Comparison of ENCODE assay signal across 8 cellular contexts in the genomic region with DNA sequence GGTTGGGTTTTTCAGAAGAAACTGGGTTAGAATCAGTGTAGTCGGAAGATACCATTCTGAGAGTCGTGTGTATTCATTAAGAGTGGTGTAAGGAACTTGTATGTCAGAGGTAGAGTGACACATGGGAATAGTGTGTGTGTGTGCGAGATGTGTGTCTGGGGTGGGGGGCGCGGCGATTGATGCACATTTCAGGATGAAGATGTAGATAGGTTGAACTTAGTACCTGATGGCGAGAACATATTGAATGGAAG. TPM values are rescaled to one million over a fixed set of nuclear protein-coding genes. Genes with fewer than 3 reads are reported as not detected.
DNase-seq lines count a peak whose midpoint lies in the region; ATAC-seq and TF ChIP-seq lines count a peak whose summit lies in the region.

No MANE protein-coding gene starts in this region.

- H3K9me3 ChIP-seq in mammary epithelial cell (replicated peaks; ENCODE audit: insufficient read depth, low read length): no peaks in the 10 kb centered on the region
- no peaks in the 10 kb centered on the region for H3K9me3 ChIP-seq in mucosa of descending colon

- H3K79me2 ChIP-seq in mammary epithelial cell (ENCODE audit: insufficient read depth, low read length): peaks cover 59% of the 10 kb centered on the region

- peak overlapping the region; percentile 72 for H3K4me2 ChIP-seq in mammary epithelial cell (ENCODE audit: insufficient read depth, low read depth, low read length)

- dilution Hi-C loops in mammary epithelial cell (cut with HindIII; ENCODE audit: low sequenced_read_pairs): no loop called here

- no peak for TF ChIP-seq CTCF in 22Rv1 (IDR thresholded peaks at IDR 0.05)
- no peak for TF ChIP-seq CTCF in HL-60 (IDR thresholded peaks at IDR 0.05; ENCODE audit: insufficient read depth, low read length)
- TF ChIP-seq CTCF in mammary epithelial cell (conservative IDR thresholded peaks at IDR 0.05 in 1 of 2, IDR thresholded peaks at IDR 0.05 in 1 of 2; ENCODE audit: extremely low read depth in 1 of 2, insufficient read depth in 1 of 2, low read depth in 1 of 2, low read length in 2 of 2): no peak
- TF ChIP-seq CTCF in mucosa of descending colon (IDR thresholded peaks at IDR 0.05): no peak

- peak overlapping the region; percentile 93 for H3K4me3 ChIP-seq in HL-60 (replicated peaks; ENCODE audit: insufficient read depth, low read length)
- H3K4me3 ChIP-seq in mammary epithelial cell (replicated peaks in 1 of 3; ENCODE audit: insufficient read depth in 1 of 3, low read depth in 2 of 3, low read length in 3 of 3): peak overlapping the region; percentile 88 to 99 (median 99)
- peak overlapping the region; percentile 98 for H3K4me3 ChIP-seq in mucosa of descending colon

- WGBS in mammary epithelial cell (ENCODE audit: low coverage, missing lambda C conversion rate): 15% methylated on average over 6 of the region's 7 CpGs

- H3K27me3 ChIP-seq in HL-60 (ENCODE audit: insufficient read depth, poor library complexity, severe bottlenecking): no peaks in the 10 kb centered on the region
- H3K27me3 ChIP-seq in mammary epithelial cell (ENCODE audit: insufficient read depth, low read length): no peaks in the 10 kb centered on the region

- in situ Hi-C loops in mammary epithelial cell (cut with MboI; ENCODE audit: low sequenced_read_pairs in 2 of 2): loop anchor here in 1 of 2 donors (5.0 kb wide), 1 partner anchor 159 kb away; no protein-coding TSS in a partner anchor

- no TSS peak for BruUV-seq in mammary epithelial cell (replicated peaks; lab: Mats Ljungman, UMichigan)

- H3K4me1 ChIP-seq in mammary epithelial cell (ENCODE audit: insufficient read depth, low read length): peaks cover 22% of the 10 kb centered on the region
- H3K4me1 ChIP-seq in mucosa of descending colon (ENCODE audit: low read depth): peaks cover 26% of the 10 kb centered on the region

- H3K36me3 ChIP-seq in mammary epithelial cell (ENCODE audit: insufficient read depth, low read length) (no peaks in the 10 kb centered on the region), mucosa of descending colon (ENCODE audit: low read depth) (no peaks in the 10 kb centered on the region)

- peak overlapping the region; percentile 93; the same call in 1 of the 2 replicates for H3K27ac ChIP-seq in 22Rv1
- peak overlapping the region; percentile 100 for H3K27ac ChIP-seq in HL-60 (replicated peaks)
- peak overlapping the region; percentile 76 for H3K27ac ChIP-seq in mammary epithelial cell (ENCODE audit: insufficient read depth, low read depth, low read length)

- CTCF ChIA-PET in mammary epithelial cell (lab: Charles Lee; ENCODE audit: low non-redundant PET): no interaction called here

- peak overlapping the region; percentile 91 for H2AFZ ChIP-seq in mammary epithelial cell (ENCODE audit: low read depth, low read length)

- H3K9ac ChIP-seq in mammary epithelial cell (ENCODE audit: insufficient read depth, low read length): peak overlapping the region; percentile 82

- H4K20me1 ChIP-seq in mammary epithelial cell (ENCODE audit: insufficient read depth, low read length): no peaks in the 10 kb centered on the region

- intact Hi-C loops in mammary epithelial cell (cut with micrococcal nuclease) (loop anchor here (5.0 to 10.0 kb wide), 2 partner anchors 442 to 451 kb away; a partner anchor contains a TSS), mucosa of descending colon (cut with DNase I, micrococcal nuclease) (loop anchor here in 1 of 2 donors (10.0 kb wide), 1 partner anchor 72 kb away; no protein-coding TSS in a partner anchor)

- DNase-seq in HL-60 (ENCODE audit: low read depth in 1 of 2, low spot score in 1 of 2) (no peak), mammary epithelial cell (peak; percentile 21), mucosa of descending colon (peak in 1 of 3 donors; percentile 10), mucosa of gallbladder (ENCODE audit: low spot score) (no peak), NCI-H2107 (lab: John Stamatoyannopoulos, UW) (no peak)

- no peak for ATAC-seq in mucosa of descending colon
- no peak for ATAC-seq in HG02610 (IDR thresholded peaks at IDR 0.05; ENCODE audit: unreplicated experiment)
- no peak for ATAC-seq in GM21447 (IDR thresholded peaks at IDR 0.05; ENCODE audit: unreplicated experiment)

RNA-seq across cellular contexts. Expression of a gene that starts 0.9 kb away (rescaled TPM):
- total RNA-seq in mammary epithelial cell (10 to 100 TPM; 31.8 to 64.2 TPM), mucosa of descending colon (10 to 100 TPM; 62.7 to 69.9 (median 66.4) TPM), mucosa of gallbladder (70.0 TPM)
- polyA plus RNA-seq in mammary epithelial cell: 37.7 TPM
- polyA minus RNA-seq in mammary epithelial cell: 82.6 TPM

RNA-seq across cellular contexts. Expression of a gene that starts 55.0 kb away (rescaled TPM):
- total RNA-seq in mammary epithelial cell (under 1 TPM; 0.33 to 0.75 TPM), mucosa of descending colon (1 to 10 TPM in 1 of 3 donors, under 1 TPM in 2; 0.29 to 3.6 (median 0.87) TPM), mucosa of gallbladder (16.9 TPM)
- polyA plus RNA-seq in mammary epithelial cell: 1.5 TPM
- 24.3 TPM for polyA minus RNA-seq in mammary epithelial cell
